In genomic region chr16:2516391-2517240, GRCh38 we compare ENCODE assay signal across 8 cellular contexts. TPM values are rescaled to one million over a fixed set of nuclear protein-coding genes. Genes with fewer than 3 reads are reported as not detected.
DNase-seq lines count a peak whose midpoint lies in the region; ATAC-seq and TF ChIP-seq lines count a peak whose summit lies in the region.

No MANE protein-coding gene starts in this region.

- DNase-seq in AG10803 (ENCODE audit: low read depth) (no peak), NCI-H226 (peak; percentile 44), chondrocyte (ENCODE audit: low spot score) (no peak), activated gamma-delta T cell treated with Interleukin-2 at 50 U/mL for 16 hours (no peak), NCI-H2196 treated with DMSO at 0.1 percent for 48 hours (lab: John Stamatoyannopoulos, UW; ENCODE audit: unreplicated experiment) (no peak), NCI-H187 (lab: John Stamatoyannopoulos, UW) (no peak)

- peak overlapping the region; percentile 57 for H3K4me3 Mint-ChIP-seq in chondrocyte (ENCODE audit: unreplicated experiment)

- H3K27me3 Mint-ChIP-seq in chondrocyte (ENCODE audit: low read depth): no peaks in the 10 kb centered on the region

- no peaks in the 10 kb centered on the region for H3K36me3 ChIP-seq in mucosa of stomach (ENCODE audit: control insufficient read depth, insufficient read depth, low read length)

- H3K9me3 ChIP-seq in mucosa of stomach (ENCODE audit: control insufficient read depth, low read length): no peaks in the 10 kb centered on the region

- peak overlapping the region; percentile 87 for H3K9ac ChIP-seq in mucosa of stomach (ENCODE audit: low read length)

- no peak for TF ChIP-seq CTCF in AG10803 (conservative IDR thresholded peaks at IDR 0.05; ENCODE audit: low read length)
- no peak for TF ChIP-seq CTCF in chondrocyte (IDR thresholded peaks at IDR 0.05)

- H3K4me3 ChIP-seq in AG10803 (ENCODE audit: low read length) (peak overlapping the region; percentile 3), mucosa of stomach (ENCODE audit: low read length) (peak overlapping the region; percentile 25)

- peaks cover 58% of the 10 kb centered on the region for H3K4me1 Mint-ChIP-seq in chondrocyte (ENCODE audit: low read depth)

- peak overlapping the region; percentile 95 for H3K27ac Mint-ChIP-seq in chondrocyte (ENCODE audit: unreplicated experiment)

- H3K9me3 Mint-ChIP-seq in chondrocyte (ENCODE audit: low read depth): no peaks in the 10 kb centered on the region

- peaks cover 3% of the 10 kb centered on the region for H3K27me3 ChIP-seq in mucosa of stomach (ENCODE audit: control insufficient read depth, insufficient read depth, low read length)

- H3K4me1 ChIP-seq in mucosa of stomach (ENCODE audit: control insufficient read depth, insufficient read depth, low read length): peaks cover 65% of the 10 kb centered on the region

- peaks cover 6% of the 10 kb centered on the region for H3K36me3 Mint-ChIP-seq in chondrocyte (ENCODE audit: low read depth)

- no peak for ATAC-seq in HG02973 (IDR thresholded peaks at IDR 0.05; ENCODE audit: unreplicated experiment)

RNA-seq across cellular contexts. Expression of gene ATP6V0C, which starts 2.9 kb away (rescaled TPM):
- total RNA-seq in chondrocyte: 168 to 200 TPM (median 197 TPM) in 3 replicates

RNA-seq across cellular contexts. Expression of gene AMDHD2, which starts 3.6 kb away (rescaled TPM):
- 35.4 to 37.0 TPM (median 36.3 TPM) in 3 replicates for total RNA-seq in chondrocyte

RNA-seq across cellular contexts. Expression of gene CEMP1, which starts 14.6 kb away (rescaled TPM):
- total RNA-seq in chondrocyte: not detected in 3 replicates

RNA-seq across cellular contexts. Expression of gene PDPK1, which starts 21.2 kb away (rescaled TPM):
- 39.2 to 40.6 TPM (median 39.6 TPM) in 3 replicates for total RNA-seq in chondrocyte

RNA-seq across cellular contexts. Expression of gene TBC1D24, which starts 41.7 kb away (rescaled TPM):
- 17.9 to 19.6 TPM (median 18.7 TPM) in 3 replicates for total RNA-seq in chondrocyte
